8 cellular contexts compared by ENCODE assay signal in the genomic region with DNA sequence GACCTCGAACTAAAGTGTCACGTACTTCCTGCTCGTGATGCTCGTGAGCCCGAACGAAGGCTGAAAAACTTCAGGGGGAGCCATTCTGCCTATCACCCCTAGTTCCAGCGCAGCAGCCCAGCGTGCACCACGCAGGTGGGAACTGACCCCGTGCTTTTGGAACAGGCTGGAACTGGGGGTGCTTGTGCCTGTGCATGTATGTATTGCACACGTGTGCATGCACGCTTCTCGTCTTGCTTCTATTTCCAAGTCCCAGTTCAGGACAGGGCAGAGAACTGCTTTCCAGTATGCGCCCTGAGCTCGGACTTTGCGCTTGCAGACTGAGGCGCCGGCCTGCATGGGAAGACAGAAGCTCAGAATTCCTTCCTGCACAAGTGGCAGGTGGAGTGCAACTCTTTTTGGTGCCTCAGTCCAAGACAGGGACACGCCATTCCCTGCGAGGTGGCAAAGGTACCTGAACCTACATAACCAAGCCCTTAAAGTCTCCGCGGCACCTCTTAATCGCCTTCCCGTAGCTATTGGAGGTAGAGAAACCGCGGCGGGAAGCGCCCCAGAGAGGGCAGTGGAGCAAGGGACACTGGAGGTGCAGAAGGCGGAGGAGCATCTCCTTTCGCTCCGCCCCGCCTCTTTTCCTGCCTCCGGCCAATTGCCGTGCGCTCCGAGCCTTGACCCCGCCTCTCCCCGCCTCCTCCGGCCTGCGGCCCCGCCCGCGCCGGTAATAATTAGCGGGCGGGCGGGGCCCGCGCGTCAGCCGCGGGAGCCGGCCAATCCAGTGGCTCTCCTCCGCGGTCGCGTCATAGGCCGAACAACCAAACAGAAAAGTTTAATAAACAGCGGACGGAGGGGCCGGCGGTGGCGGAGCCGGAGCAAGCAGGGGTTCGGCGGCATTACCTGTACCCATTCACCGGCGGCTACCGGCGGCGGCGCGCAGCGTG. TPM values are rescaled to one million over a fixed set of nuclear protein-coding genes. Genes with fewer than 3 reads are reported as not detected.
DNase-seq lines count a peak whose midpoint lies in the region; ATAC-seq and TF ChIP-seq lines count a peak whose summit lies in the region.

Gene ZFAND6, plus strand, starts transcription at position 826 of the 935 bp plus-strand sequence. CDS start 60,669 bp downstream, outside the sequence.

- H3K27ac ChIP-seq in esophagus (ENCODE audit: low read depth in 2 of 2, low read length in 1 of 2) (peak within 1 kb of the TSS; percentile 96 to 98), muscle layer of colon (ENCODE audit: low read depth, low read length) (peak within 1 kb of the TSS; percentile 95)

- no peaks in the 10 kb centered on the region for H3K9me3 Mint-ChIP-seq in activated T-cell treated with anti-CD3 and anti-CD28 coated beads, Interleukin-2, amount 50 U/mL, for 24 hours

- H3K36me3 ChIP-seq in esophagus (ENCODE audit: control insufficient read depth in 2 of 2, insufficient read depth in 2 of 2, low read length in 1 of 2) (no peaks in the 10 kb centered on the region), muscle layer of colon (ENCODE audit: insufficient read depth, low read length) (no peaks in the 10 kb centered on the region)

- H3K27ac Mint-ChIP-seq in activated T-cell treated with anti-CD3 and anti-CD28 coated beads, Interleukin-2, amount 50 U/mL, for 24 hours: peak within 1 kb of the TSS; percentile 93

- no peaks in the 10 kb centered on the region for H3K27me3 Mint-ChIP-seq in activated T-cell treated with anti-CD3 and anti-CD28 coated beads, Interleukin-2, amount 50 U/mL, for 24 hours

- H3K9me3 ChIP-seq in esophagus (ENCODE audit: control insufficient read depth in 2 of 2, insufficient read depth in 1 of 2, low read depth in 1 of 2, low read length in 1 of 2): no peaks in the 10 kb centered on the region
- H3K9me3 ChIP-seq in muscle layer of colon (ENCODE audit: low read length): no peaks in the 10 kb centered on the region

- H3K4me1 ChIP-seq in esophagus (ENCODE audit: control insufficient read depth in 2 of 2, insufficient read depth in 2 of 2, low read length in 1 of 2) (peaks cover 0 to 4% of the 10 kb centered on the region in 2 donors), muscle layer of colon (ENCODE audit: insufficient read depth, low read length) (peaks cover 4% of the 10 kb centered on the region)

- in situ Hi-C loops in KBM-7 (cut with MboI; ENCODE audit: low pct_unique_long_range_greater_than_20kb, low sequenced_read_pairs): no loop called here

- H3K4me1 Mint-ChIP-seq in activated T-cell treated with anti-CD3 and anti-CD28 coated beads, Interleukin-2, amount 50 U/mL, for 24 hours (ENCODE audit: low read depth): peaks cover 44% of the 10 kb centered on the region

- peak within 1 kb of the TSS; percentile 59 for H3K9ac ChIP-seq in muscle layer of colon (ENCODE audit: low read length)

- peaks cover 6% of the 10 kb centered on the region for H3K36me3 Mint-ChIP-seq in activated T-cell treated with anti-CD3 and anti-CD28 coated beads, Interleukin-2, amount 50 U/mL, for 24 hours (ENCODE audit: low read depth)

- peak; percentile 76 for ATAC-seq in GM21717 (IDR thresholded peaks at IDR 0.05; ENCODE audit: unreplicated experiment)

- 0% methylated on average over 64 to 74 of the region's 74 CpGs for WGBS in esophagus, 2 donors

- DNase-seq in DMS53 treated with DMSO at 0.1 percent for 48 hours (lab: John Stamatoyannopoulos, UW; ENCODE audit: unreplicated experiment): peak; percentile 81
- peak; percentile 100 for DNase-seq in KBM-7
- DNase-seq in activated T-cell treated with anti-CD3 and anti-CD28 coated beads, Interleukin-2, amount 50 U/mL, for 24 hours: peak; percentile 98
- peak; percentile 93 for DNase-seq in stimulated activated CD8-positive, alpha-beta memory T cell treated with anti-CD3 and anti-CD28 coated beads, Interleukin-7, amount 100 ng/mL, for 24 hours (ENCODE audit: low read depth)

- H3K4me3 Mint-ChIP-seq in activated T-cell treated with anti-CD3 and anti-CD28 coated beads, Interleukin-2, amount 50 U/mL, for 24 hours: peak within 1 kb of the TSS; percentile 88

- H3K4me3 ChIP-seq in esophagus (ENCODE audit: low read depth in 1 of 2, low read length in 2 of 2) (peak within 1 kb of the TSS; percentile 66 to 74), muscle layer of colon (ENCODE audit: low read depth in 1 of 2, low read length in 2 of 2) (peak within 1 kb of the TSS; percentile 85 to 96)

- no peaks in the 10 kb centered on the region for H3K27me3 ChIP-seq in esophagus (ENCODE audit: control insufficient read depth in 1 of 2, insufficient read depth in 2 of 2, low read length in 2 of 2)
- no peaks in the 10 kb centered on the region for H3K27me3 ChIP-seq in muscle layer of colon (ENCODE audit: control insufficient read depth in 1 of 2, insufficient read depth in 2 of 2, low read length in 2 of 2)

TF ChIP-seq in PFSK-1, 5 proteins besides CTCF, POLR2A, EP300 and RAD21:
- TF ChIP-seq SIN3A (IDR thresholded peaks at IDR 0.05; ENCODE audit: borderline replicate concordance, insufficient read depth, low read length) (no peak; the same call in 1 of the 2 replicates), TAF1 (IDR thresholded peaks at IDR 0.05; ENCODE audit: borderline replicate concordance, insufficient read depth, low read length) (peak; percentile 63; the same call in 1 of the 2 replicates), FOXP2 (optimal IDR thresholded peaks at IDR 0.05; ENCODE audit: borderline replicate concordance, extremely low read depth, extremely low read length, insufficient read depth) (no peak), POLR2AphosphoS5 (IDR thresholded peaks at IDR 0.05; ENCODE audit: low read depth, low read length) (peak; percentile 67), REST (IDR thresholded peaks at IDR 0.05; ENCODE audit: insufficient read depth in 1 of 2, low read depth in 2 of 2, low read length in 2 of 2) (no peak)

RNA-seq across cellular contexts. Expression of gene ZFAND6, which starts in this region (rescaled TPM):
- polyA plus RNA-seq in PFSK-1 (2012; ENCODE audit: insufficient read length, low read depth): 94.8 TPM
- polyA plus RNA-seq in esophagus: 10 to 100 TPM; 37.4 to 47.0 TPM

Comparison
In these comparisons a context has a peak if more than half of its experiments do, and no peak if none do; other contexts are left out.
1. Peak in every context shown above with its lines: DNase-seq, ATAC-seq, H3K4me3 ChIP-seq and H3K27ac ChIP-seq.